Comparison of ENCODE assay signal across 9 cellular contexts in the genomic region with DNA sequence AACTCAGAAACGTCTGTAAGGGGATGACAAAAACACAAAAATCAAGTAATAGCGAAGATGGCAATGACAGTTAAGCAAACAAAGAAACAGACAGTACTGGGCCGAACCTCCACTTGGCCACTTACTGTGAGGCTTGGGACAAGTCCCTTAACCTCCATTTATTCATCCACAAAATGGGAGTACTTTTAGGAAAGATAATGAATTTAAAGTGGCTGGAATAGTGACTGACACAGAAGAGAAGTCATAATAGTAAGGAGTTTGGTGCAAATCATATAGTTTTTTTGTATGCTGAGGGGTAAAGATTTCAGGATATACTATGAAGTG. TPM values are rescaled to one million over a fixed set of nuclear protein-coding genes. Genes with fewer than 3 reads are reported as not detected.
DNase-seq lines count a peak whose midpoint lies in the region; ATAC-seq and TF ChIP-seq lines count a peak whose summit lies in the region.
"Had no signal": no experiment of that assay in that cellular context is flagged by ENCODE, and none has a peak within 500 bp of the region (broad histone marks: within the 10 kb centered on the region; RNA-seq: fewer than 3 reads in every experiment).

No MANE protein-coding gene starts in this region.

- H3K79me2 ChIP-seq in GM23248 (ENCODE audit: insufficient read depth), result no peaks in the 10 kb centered on the region
- no peaks in the 10 kb centered on the region for H3K79me2 ChIP-seq in fibroblast of lung (ENCODE audit: control insufficient read depth, insufficient read depth, low read length)
- no peaks in the 10 kb centered on the region for H3K79me2 ChIP-seq in H9 (ENCODE audit: insufficient read depth, low read length)

- no peaks in the 10 kb centered on the region for H3K9me3 ChIP-seq in GM23248 (ENCODE audit: low read depth)
- H3K9me3 ChIP-seq in fibroblast of lung (ENCODE audit: control insufficient read depth, insufficient read depth, low read depth, low read length), result no peaks in the 10 kb centered on the region
- H3K9me3 ChIP-seq in H9 (ENCODE audit: control insufficient read depth, low read depth, low read length), result no peaks in the 10 kb centered on the region

- H2BK15ac ChIP-seq in H9 (ENCODE audit: low read depth, low read length), result no peak overlapping the region

- no peak overlapping the region for H3K4me3 Mint-ChIP-seq in stimulated activated effector memory CD8-positive, alpha-beta T cell treated with anti-CD3 and anti-CD28 coated beads, Interleukin-12 subunit alpha, Interleukin-12 subunit beta, amount 100 ng/mL, for 72 hours
- H3K4me3 Mint-ChIP-seq in H9, result no peak overlapping the region

- peak overlapping the region; percentile 58 for H3K27ac Mint-ChIP-seq in stimulated activated effector memory CD8-positive, alpha-beta T cell treated with anti-CD3 and anti-CD28 coated beads, Interleukin-12 subunit alpha, Interleukin-12 subunit beta, amount 100 ng/mL, for 72 hours
- H3K27ac Mint-ChIP-seq in H9, result 0 out of 7 replicates have a peak overlapping the region, but pooled peaks of 1 of the 3 experiments have one; percentile 2

- H4K20me1 ChIP-seq in GM23248 (ENCODE audit: insufficient read depth) (no peaks in the 10 kb centered on the region), fibroblast of lung (ENCODE audit: control insufficient read depth, extremely low read depth, insufficient read depth, low read length) (no peaks in the 10 kb centered on the region), H9 (ENCODE audit: control insufficient read depth, insufficient read depth, insufficient read length) (no peaks in the 10 kb centered on the region)

- in situ Hi-C loops in GM23248 (cut with MboI), result no loop called here

- H3K14ac ChIP-seq in H9 (ENCODE audit: insufficient read depth, low read length), result no peak overlapping the region

- no peak overlapping the region for H2BK5ac ChIP-seq in H9 (ENCODE audit: insufficient read length, low read length)

- no peaks in the 10 kb centered on the region for H3K9me2 ChIP-seq in GM23248 (ENCODE audit: insufficient read depth)

- no peak overlapping the region for H3K18ac ChIP-seq in H9 (ENCODE audit: insufficient read length, low read depth, low read length)

- peak overlapping the region; percentile 80 for H2AFZ ChIP-seq in GM23248
- H2AFZ ChIP-seq in fibroblast of lung (ENCODE audit: low read length), result peak overlapping the region; percentile 35
- H2AFZ ChIP-seq in H9 (ENCODE audit: low read length), result no peak overlapping the region

- peaks cover 6% of the 10 kb centered on the region for H3K4me1 Mint-ChIP-seq in stimulated activated effector memory CD8-positive, alpha-beta T cell treated with anti-CD3 and anti-CD28 coated beads, Interleukin-12 subunit alpha, Interleukin-12 subunit beta, amount 100 ng/mL, for 72 hours
- peaks cover 16 to 19% of the 10 kb centered on the region in 2 experiments; a peak in 3 of 4 replicates for H3K4me1 Mint-ChIP-seq in H9

- H3K27me3 Mint-ChIP-seq in H9 (ENCODE audit: low read depth), result no peaks in the 10 kb centered on the region; the same call in 1 of the 2 replicates

- H4K8ac ChIP-seq in H9 (replicated peaks; ENCODE audit: insufficient read length, low read depth, low read length), result no peak overlapping the region

- H3K23ac ChIP-seq in H9 (ENCODE audit: insufficient read length, low read depth, low read length), result no peak overlapping the region

- no peak overlapping the region for H4K5ac ChIP-seq in H9 (ENCODE audit: insufficient read length, low read depth, low read length)

- H3F3A ChIP-seq in GM23248 (ENCODE audit: insufficient read depth), result peaks cover 22% of the 10 kb centered on the region

- H3K36me3 Mint-ChIP-seq in stimulated activated effector memory CD8-positive, alpha-beta T cell treated with anti-CD3 and anti-CD28 coated beads, Interleukin-12 subunit alpha, Interleukin-12 subunit beta, amount 100 ng/mL, for 72 hours, result no peaks in the 10 kb centered on the region
- no peaks in the 10 kb centered on the region for H3K36me3 Mint-ChIP-seq in H9 (ENCODE audit: insufficient read depth in 1 of 3, low read depth in 3 of 3)

- H2BK120ac ChIP-seq in H9 (ENCODE audit: low read depth, low read length, poor library complexity, severe bottlenecking), result no peak overlapping the region

- no peak overlapping the region for H3K4ac ChIP-seq in H9 (ENCODE audit: low read depth, low read length)

- H2BK20ac ChIP-seq in H9 (ENCODE audit: low read depth, low read length, poor library complexity, severe bottlenecking), result no peak overlapping the region

- H2AK5ac ChIP-seq in H9 (ENCODE audit: insufficient read length, low read length), result no peak overlapping the region

- H3K36me3 ChIP-seq in GM23248 (ENCODE audit: low read depth) (no peaks in the 10 kb centered on the region), fibroblast of lung (ENCODE audit: control insufficient read depth, insufficient read depth, low read length) (no peaks in the 10 kb centered on the region)

- H4K91ac ChIP-seq in H9 (ENCODE audit: insufficient read length, low read depth, low read length), result no peak overlapping the region

- H3T11ph ChIP-seq in H9 (ENCODE audit: low read length), result no peak overlapping the region

- H2BK12ac ChIP-seq in H9 (ENCODE audit: insufficient read length, low read depth, low read length), result no peak overlapping the region

- no peak overlapping the region for H3K56ac ChIP-seq in H9 (ENCODE audit: insufficient read length, low read depth, low read length)

- no peak for TF ChIP-seq CTCF in fibroblast of lung (conservative IDR thresholded peaks at IDR 0.05 in 1 of 2, IDR thresholded peaks at IDR 0.05 in 1 of 2; ENCODE audit: low read depth in 1 of 2, low read length in 2 of 2)
- no peak for TF ChIP-seq CTCF in H9 (conservative IDR thresholded peaks at IDR 0.05)

- H3K23me2 ChIP-seq in H9 (ENCODE audit: insufficient read length, low read depth, low read length, poor library complexity, severe bottlenecking), result no peaks in the 10 kb centered on the region

- H3K4me2 ChIP-seq in GM23248 (ENCODE audit: unreplicated experiment) (peak overlapping the region; percentile 81), fibroblast of lung (ENCODE audit: extremely low read depth, insufficient read depth, low read length) (peak overlapping the region; percentile 73), H9 (ENCODE audit: insufficient read depth, insufficient read length, low read length) (no peak overlapping the region)

- no peaks in the 10 kb centered on the region for H3K79me1 ChIP-seq in H9 (ENCODE audit: insufficient read depth, low read depth, low read length, poor library complexity, severe bottlenecking)

- peak overlapping the region; percentile 71 for H3K27ac ChIP-seq in GM23248
- peak overlapping the region; percentile 66 for H3K27ac ChIP-seq in fibroblast of lung (ENCODE audit: insufficient read depth, low read length)
- H3K27ac ChIP-seq in H9 (ENCODE audit: insufficient read length, low read depth, low read length), result no peak overlapping the region

- H3K4me3 ChIP-seq in GM23248 (peak overlapping the region; percentile 58), fibroblast of lung (replicated peaks in 1 of 4; ENCODE audit: control extremely low read depth in 1 of 4, insufficient read depth in 1 of 4, low read depth in 3 of 4, low read length in 4 of 4) (no peak overlapping the region)

- WGBS in GM23248 (ENCODE audit: low coverage in 1 of 2, low lambda C conversion rate in 2 of 2, missing lambda C conversion rate in 2 of 2), 2 experiments, result 0% methylated on average over 3 of the region's 3 CpGs
- WGBS in H9 (ENCODE audit: extremely low coverage, insufficient read length, low lambda C conversion rate), result no CpG with 5 or more reads among the region's 3 CpGs

- H3K27me3 ChIP-seq in GM23248 (replicated peaks; ENCODE audit: insufficient read depth) (no peaks in the 10 kb centered on the region), fibroblast of lung (ENCODE audit: control insufficient read depth, insufficient read depth, low read length) (no peaks in the 10 kb centered on the region), H9 (ENCODE audit: insufficient read depth, low read length) (no peaks in the 10 kb centered on the region)

- no peaks in the 10 kb centered on the region for H3K9me3 Mint-ChIP-seq in stimulated activated effector memory CD8-positive, alpha-beta T cell treated with anti-CD3 and anti-CD28 coated beads, Interleukin-12 subunit alpha, Interleukin-12 subunit beta, amount 100 ng/mL, for 72 hours
- no peaks in the 10 kb centered on the region for H3K9me3 Mint-ChIP-seq in H9

- no peak for ATAC-seq in SK-N-SH treated with all-trans-retinoic acid at 6 μM for 48 hours
- no peak for ATAC-seq in stimulated activated effector memory CD8-positive, alpha-beta T cell treated with anti-CD3 and anti-CD28 coated beads, Interleukin-12 subunit alpha, Interleukin-12 subunit beta, amount 100 ng/mL, for 72 hours

- H3K4me1 ChIP-seq in GM23248 (ENCODE audit: insufficient read depth) (peaks cover 20% of the 10 kb centered on the region), fibroblast of lung (ENCODE audit: control insufficient read depth, extremely low read depth, insufficient read depth, low read length) (peaks cover 11% of the 10 kb centered on the region), H9 (ENCODE audit: insufficient read depth, low read length) (no peaks in the 10 kb centered on the region; the same call in 1 of the 2 replicates)

- DNase-seq in GM23248 (no peak), fibroblast of lung (ENCODE audit: low read depth in 2 of 2) (no peak), SKM-1 treated with dmso at 0.1 percent for 144 hours (lab: John Stamatoyannopoulos, UW; ENCODE audit: unreplicated experiment) (no peak), H9 (no peak), NCI-H1694 (lab: John Stamatoyannopoulos, UW) (no peak), KG1 (lab: John Stamatoyannopoulos, UW) (no peak)
- DNase-seq in stimulated activated effector memory CD8-positive, alpha-beta T cell treated with anti-CD3 and anti-CD28 coated beads, Interleukin-12 subunit alpha, Interleukin-12 subunit beta, amount 100 ng/mL, for 72 hours (ENCODE audit: low spot score in 2 of 2), result no peak
- DNase-seq: effector memory CD4-positive, alpha-beta T cell had no signal

- H3K9ac ChIP-seq in GM23248 (peak overlapping the region; percentile 44), fibroblast of lung (ENCODE audit: insufficient read depth, low read length) (no peak overlapping the region), H9 (ENCODE audit: extremely low read depth, insufficient read length, low read length) (no peak overlapping the region)

RNA-seq across cellular contexts. Expression of a gene that starts 1.4 kb away (rescaled TPM):
- total RNA-seq in GM23248 (2014; rRNA removed; shearing (Covaris generic)), result 0.76 and 3.4 TPM in 2 replicates
- 0.36 and 0.37 TPM in 2 replicates for polyA plus RNA-seq in GM23248 (2016; fragmentation: Nextera tagmentation; extraction: Ambion mirVana)
- total RNA-seq in fibroblast of lung, result 1.0 and 2.3 TPM in 2 replicates
- polyA plus RNA-seq in fibroblast of lung, result 1.9 and 2.3 TPM in 2 replicates
- polyA plus RNA-seq in fibroblast of lung (2012), result 0.91 and 1.0 TPM in 2 replicates
- 1.3 TPM in 1 of 2 replicates, not detected in the other for polyA minus RNA-seq in fibroblast of lung (ENCODE audit: low replicate concordance)
- 0.07 and 0.11 TPM in 2 replicates for total RNA-seq in H9 (2021)

RNA-seq across cellular contexts. Expression of a gene that starts 9.5 kb away (rescaled TPM):
- 300 and 318 TPM in 2 replicates for total RNA-seq in GM23248 (2014; rRNA removed; shearing (Covaris generic))
- polyA plus RNA-seq in GM23248 (2016; fragmentation: Nextera tagmentation; extraction: Ambion mirVana), result 237 and 238 TPM in 2 replicates
- total RNA-seq in fibroblast of lung, result 270 and 296 TPM in 2 replicates
- polyA plus RNA-seq in fibroblast of lung, result 272 and 402 TPM in 2 replicates
- polyA plus RNA-seq in fibroblast of lung (2012), result 154 and 275 TPM in 2 replicates
- polyA minus RNA-seq in fibroblast of lung (ENCODE audit: low replicate concordance), result 238 and 250 TPM in 2 replicates
- 9.9 and 10.3 TPM in 2 replicates for total RNA-seq in H9 (2021)

RNA-seq across cellular contexts. Expression of a gene that starts 53.5 kb away (rescaled TPM):
- total RNA-seq in GM23248 (2014; rRNA removed; shearing (Covaris generic)), result not detected in 2 replicates
- polyA plus RNA-seq in GM23248 (2016; fragmentation: Nextera tagmentation; extraction: Ambion mirVana), result 0.11 TPM in 1 of 2 replicates, not detected in the other
- 1.3 and 1.7 TPM in 2 replicates for total RNA-seq in fibroblast of lung
- 0.41 and 0.77 TPM in 2 replicates for polyA plus RNA-seq in fibroblast of lung
- 0.24 and 0.37 TPM in 2 replicates for polyA plus RNA-seq in fibroblast of lung (2012)
- polyA minus RNA-seq in fibroblast of lung (ENCODE audit: low replicate concordance), result not detected in 2 replicates
- not detected in 2 replicates for total RNA-seq in H9 (2021)

Comparison
In these comparisons a context has a peak if more than half of its experiments do, and no peak if none do; other contexts are left out.
1. RNA of a gene that starts 9.5 kb away (total RNA-seq): 300 to 318 TPM in GM23248 and 270 to 296 TPM in fibroblast of lung; 9.9 to 10.3 TPM in H9; every median in the first group is over 10 times any median in the second.